1 cellular context compared by ENCODE assay signal in the genomic region with DNA sequence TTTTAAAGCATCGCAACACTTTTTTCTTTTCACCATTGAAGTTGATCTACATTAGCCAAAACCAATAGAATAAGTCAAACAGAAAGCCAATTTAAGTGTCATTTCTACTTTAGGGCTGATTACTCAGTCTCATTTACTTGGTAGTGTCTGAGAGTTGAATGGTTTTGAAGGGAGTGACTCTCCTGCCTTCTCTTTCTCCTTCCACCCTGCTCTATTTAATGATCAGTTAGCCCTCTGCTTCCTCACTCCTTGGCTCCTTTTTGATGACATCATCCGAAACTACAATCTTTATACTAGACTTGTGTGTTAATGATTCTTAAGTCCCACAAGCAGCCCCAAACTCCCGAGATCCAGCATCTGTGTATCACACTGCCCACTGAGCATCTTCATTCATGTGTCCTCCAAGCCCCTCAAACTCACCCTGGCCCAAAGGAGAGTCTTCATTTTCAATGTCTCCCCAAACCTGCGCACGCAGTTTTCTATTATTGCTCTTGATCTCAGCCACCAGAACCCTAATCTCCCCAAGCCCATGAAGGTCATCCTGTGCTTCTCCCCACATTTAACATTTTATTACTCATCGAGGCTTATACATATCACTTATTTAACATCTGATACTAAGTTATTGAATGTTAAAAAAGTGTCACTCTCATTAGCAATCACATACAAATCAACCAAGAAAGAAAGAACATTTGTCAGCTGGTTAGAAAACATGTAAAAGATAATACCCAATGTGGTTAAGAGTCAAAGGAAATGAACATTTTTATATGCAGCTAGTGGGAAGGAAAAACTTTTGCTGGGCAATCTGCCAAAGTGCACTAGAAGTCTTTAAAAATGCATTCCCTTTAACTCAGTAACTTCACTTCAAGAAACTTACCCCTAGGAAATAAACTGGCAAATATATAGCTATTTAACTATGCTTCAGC.
TF ChIP-seq lines count a peak whose summit lies in the region.

No MANE protein-coding gene starts in this region.

TF ChIP-seq in IMR-90, 13 proteins besides CTCF, POLR2A, EP300 and RAD21:
- TF ChIP-seq RCOR1 (IDR thresholded peaks at IDR 0.05; ENCODE audit: insufficient replicate concordance, low read length) (no peak), MAZ (IDR thresholded peaks at IDR 0.05; ENCODE audit: borderline replicate concordance, low read depth, low read length) (no peak), BHLHE40 (IDR thresholded peaks at IDR 0.05; ENCODE audit: low read depth, low read length) (no peak), FOS (IDR thresholded peaks at IDR 0.05; ENCODE audit: low read depth, low read length) (no peak), MXI1 (IDR thresholded peaks at IDR 0.05; ENCODE audit: borderline replicate concordance, low read depth, low read length) (no peak), NFE2L2 (IDR thresholded peaks at IDR 0.05; ENCODE audit: low read depth, low read length) (no peak), RFX5 (IDR thresholded peaks at IDR 0.05; ENCODE audit: low read depth, low read length) (no peak), SMC3 (IDR thresholded peaks at IDR 0.05; ENCODE audit: low read depth, low read length) (no peak), CEBPB (IDR thresholded peaks at IDR 0.05; ENCODE audit: low read depth, low read length) (no peak), CHD1 (IDR thresholded peaks at IDR 0.05; ENCODE audit: low read depth, low read length) (no peak), MAFK (IDR thresholded peaks at IDR 0.05; ENCODE audit: low read depth, low read length) (no peak)
- TF ChIP-seq, protein P1, sequence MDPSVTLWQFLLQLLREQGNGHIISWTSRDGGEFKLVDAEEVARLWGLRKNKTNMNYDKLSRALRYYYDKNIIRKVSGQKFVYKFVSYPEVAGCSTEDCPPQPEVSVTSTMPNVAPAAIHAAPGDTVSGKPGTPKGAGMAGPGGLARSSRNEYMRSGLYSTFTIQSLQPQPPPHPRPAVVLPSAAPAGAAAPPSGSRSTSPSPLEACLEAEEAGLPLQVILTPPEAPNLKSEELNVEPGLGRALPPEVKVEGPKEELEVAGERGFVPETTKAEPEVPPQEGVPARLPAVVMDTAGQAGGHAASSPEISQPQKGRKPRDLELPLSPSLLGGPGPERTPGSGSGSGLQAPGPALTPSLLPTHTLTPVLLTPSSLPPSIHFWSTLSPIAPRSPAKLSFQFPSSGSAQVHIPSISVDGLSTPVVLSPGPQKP (IDR thresholded peaks at IDR 0.05; ENCODE audit: borderline replicate concordance, low read depth, low read length), result no peak
- TF ChIP-seq, protein P2, sequence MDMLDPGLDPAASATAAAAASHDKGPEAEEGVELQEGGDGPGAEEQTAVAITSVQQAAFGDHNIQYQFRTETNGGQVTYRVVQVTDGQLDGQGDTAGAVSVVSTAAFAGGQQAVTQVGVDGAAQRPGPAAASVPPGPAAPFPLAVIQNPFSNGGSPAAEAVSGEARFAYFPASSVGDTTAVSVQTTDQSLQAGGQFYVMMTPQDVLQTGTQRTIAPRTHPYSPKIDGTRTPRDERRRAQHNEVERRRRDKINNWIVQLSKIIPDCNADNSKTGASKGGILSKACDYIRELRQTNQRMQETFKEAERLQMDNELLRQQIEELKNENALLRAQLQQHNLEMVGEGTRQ (IDR thresholded peaks at IDR 0.05; ENCODE audit: low read depth, low read length), result no peak
